Comparison of ENCODE assay signal across 8 cellular contexts in genomic region chr4:56387023-56388001, GRCh38. TPM values are rescaled to one million over a fixed set of nuclear protein-coding genes. Genes with fewer than 3 reads are reported as not detected.
DNase-seq lines count a peak whose midpoint lies in the region; FAIRE-seq and TF ChIP-seq lines count a peak whose summit lies in the region.

Gene AASDH, minus strand, starts transcription at chr4:56387491. Its CDS starts 3,192 bp downstream, at chr4:56384299.

- peak within 1 kb of the TSS; percentile 86 to 95 (median 93) for H3K4me3 Mint-ChIP-seq in nephron
- H3K4me3 Mint-ChIP-seq in stimulated activated naive CD8-positive, alpha-beta T cell treated with anti-CD3 and anti-CD28 coated beads, Interleukin-15, Interleukin-2, amounts not matched to agents 100 ng/mL and 50 ng/mL, for 24 hours: peak within 1 kb of the TSS; percentile 97

- TF ChIP-seq POLR2A in H54 (IDR thresholded peaks at IDR 0.05; ENCODE audit: low read depth, low read length) (peak; percentile 70), Raji (IDR thresholded peaks at IDR 0.05; ENCODE audit: insufficient read depth, low read depth, low read length) (peak; percentile 98)

- peak within 1 kb of the TSS; percentile 98 to 99 (median 99) for H3K27ac Mint-ChIP-seq in nephron
- H3K27ac Mint-ChIP-seq in stimulated activated naive CD8-positive, alpha-beta T cell treated with anti-CD3 and anti-CD28 coated beads, Interleukin-15, Interleukin-2, amounts not matched to agents 100 ng/mL and 50 ng/mL, for 24 hours: peak within 1 kb of the TSS; percentile 99

- H3F3A ChIP-seq in Loucy (ENCODE audit: low read depth): 0 out of 2 replicates have a peak, but pooled peaks cover 4% of the 10 kb centered on the region

- H3K27me3 ChIP-seq in Loucy (ENCODE audit: insufficient read depth, low read length, poor library complexity, severe bottlenecking): no peaks in the 10 kb centered on the region

- H3K36me3 ChIP-seq in Loucy (ENCODE audit: insufficient read depth, low read length): no peaks in the 10 kb centered on the region

- H3K9me3 Mint-ChIP-seq in nephron: no peaks in the 10 kb centered on the region
- H3K9me3 Mint-ChIP-seq in stimulated activated naive CD8-positive, alpha-beta T cell treated with anti-CD3 and anti-CD28 coated beads, Interleukin-15, Interleukin-2, amounts not matched to agents 100 ng/mL and 50 ng/mL, for 24 hours: no peaks in the 10 kb centered on the region

- H3K4me3 ChIP-seq in Loucy (ENCODE audit: low read length, poor library complexity, severe bottlenecking) (peak within 1 kb of the TSS; percentile 83), fibroblast of the aortic adventitia (ENCODE audit: low read depth, low read length) (peak within 1 kb of the TSS; percentile 95)

- H2AFZ ChIP-seq in Loucy (ENCODE audit: low read length): peak within 1 kb of the TSS; percentile 91

- peaks cover 35% of the 10 kb centered on the region for H3K4me1 ChIP-seq in Loucy (ENCODE audit: insufficient read depth, low read length, poor library complexity, severe bottlenecking)

- H3K79me2 ChIP-seq in Loucy (ENCODE audit: insufficient read depth, low read length): peaks cover 27% of the 10 kb centered on the region

- peak within 1 kb of the TSS; percentile 96 for H3K4me2 ChIP-seq in Loucy (ENCODE audit: low read depth, low read length, poor library complexity, severe bottlenecking)

- H3K27me3 Mint-ChIP-seq in nephron (ENCODE audit: low read depth): no peaks in the 10 kb centered on the region
- no peaks in the 10 kb centered on the region for H3K27me3 Mint-ChIP-seq in stimulated activated naive CD8-positive, alpha-beta T cell treated with anti-CD3 and anti-CD28 coated beads, Interleukin-15, Interleukin-2, amounts not matched to agents 100 ng/mL and 50 ng/mL, for 24 hours

- FAIRE-seq in H54 (lab: Jason Lieb, UNC): peak; percentile 67

- H4K20me1 ChIP-seq in Loucy (ENCODE audit: insufficient read depth, low read length, poor library complexity, severe bottlenecking): no peaks in the 10 kb centered on the region

- H3K9ac ChIP-seq in Loucy (ENCODE audit: low read depth, low read length, poor library complexity, severe bottlenecking): peak within 1 kb of the TSS; percentile 83

- TF ChIP-seq CTCF in Loucy (conservative IDR thresholded peaks at IDR 0.05; ENCODE audit: low read length): no peak
- TF ChIP-seq CTCF in fibroblast of the aortic adventitia (IDR thresholded peaks at IDR 0.05; ENCODE audit: insufficient read depth, low read length): no peak
- no peak for TF ChIP-seq CTCF in nephron (IDR thresholded peaks at IDR 0.05; ENCODE audit: unreplicated experiment in 3 of 3)

- no peaks in the 10 kb centered on the region for H3K9me3 ChIP-seq in Loucy (ENCODE audit: insufficient read depth, low read depth, low read length)

- DNase-seq in EL (peak; percentile 92), H54 (ENCODE audit: insufficient read length, low spot score) (peak; percentile 55), fibroblast of the aortic adventitia (ENCODE audit: low read depth) (peak; percentile 95)
- peak; percentile 91 for DNase-seq in activated effector memory CD4-positive, alpha-beta T cell treated with Interleukin-2 at 50 U/mL for 16 hours

- no peaks in the 10 kb centered on the region for H3K36me3 Mint-ChIP-seq in nephron (ENCODE audit: low read depth)
- H3K36me3 Mint-ChIP-seq in stimulated activated naive CD8-positive, alpha-beta T cell treated with anti-CD3 and anti-CD28 coated beads, Interleukin-15, Interleukin-2, amounts not matched to agents 100 ng/mL and 50 ng/mL, for 24 hours (ENCODE audit: low read depth): peaks cover 19% of the 10 kb centered on the region

- H3K4me1 Mint-ChIP-seq in nephron: peaks cover 47% of the 10 kb centered on the region
- H3K4me1 Mint-ChIP-seq in stimulated activated naive CD8-positive, alpha-beta T cell treated with anti-CD3 and anti-CD28 coated beads, Interleukin-15, Interleukin-2, amounts not matched to agents 100 ng/mL and 50 ng/mL, for 24 hours (ENCODE audit: low read depth): peaks cover 52% of the 10 kb centered on the region

- no peaks in the 10 kb centered on the region for H3K9me2 ChIP-seq in Loucy (replicated peaks; ENCODE audit: low read depth, low read length)

RNA-seq across cellular contexts. Expression of gene AASDH, which starts in this region (rescaled TPM):
- 16.9 and 23.3 TPM in 2 replicates for total RNA-seq in fibroblast of the aortic adventitia (ENCODE audit: low replicate concordance)

Comparison
In these comparisons a context has a peak if more than half of its experiments do, and no peak if none do; other contexts are left out.
1. Peak in every context shown above with its lines: DNase-seq and H3K4me3 ChIP-seq.